In the genomic region with DNA sequence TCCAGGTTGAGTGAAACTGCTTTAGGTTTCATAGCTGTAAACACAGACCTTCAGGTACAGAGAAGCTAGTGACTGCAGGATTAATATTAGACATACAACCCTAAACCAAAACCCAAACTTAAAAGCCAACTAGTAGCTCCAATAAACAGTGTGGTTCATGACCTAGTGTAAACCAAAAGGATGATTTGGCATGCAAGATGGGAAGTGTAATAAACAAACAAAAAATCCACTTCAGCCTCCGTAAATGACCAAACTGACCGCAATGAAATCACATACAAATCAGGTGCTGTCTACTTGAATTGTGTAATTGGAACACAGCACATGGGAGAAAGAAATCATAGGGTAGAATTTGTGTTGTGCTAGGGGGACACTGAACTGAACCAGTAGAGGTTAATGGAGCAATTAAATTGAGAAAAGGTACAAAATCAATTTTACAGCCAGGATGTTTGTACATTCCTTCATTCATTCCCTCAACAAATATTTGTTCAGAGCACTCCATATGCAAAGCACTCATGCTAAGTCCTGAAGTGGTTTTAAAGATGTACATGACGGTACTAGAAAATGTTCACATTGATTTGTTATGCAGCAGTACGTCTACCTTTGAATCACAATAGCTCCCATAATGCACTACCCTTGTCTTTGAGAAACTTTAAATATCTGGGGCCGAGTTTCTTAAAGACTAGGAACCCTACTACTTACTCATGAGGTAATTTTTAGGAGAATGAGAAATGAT, we compare ENCODE assay signal across 2 cellular contexts.
TF ChIP-seq lines count a peak whose summit lies in the region.

No MANE protein-coding gene starts in this region.

TF ChIP-seq in liver, 16 proteins besides CTCF, POLR2A, EP300 and RAD21:
- TF ChIP-seq FOXA1 (IDR thresholded peaks at IDR 0.05), result no peak
- no peak for TF ChIP-seq NR2F2 (IDR thresholded peaks at IDR 0.05)
- TF ChIP-seq, protein P1, sequence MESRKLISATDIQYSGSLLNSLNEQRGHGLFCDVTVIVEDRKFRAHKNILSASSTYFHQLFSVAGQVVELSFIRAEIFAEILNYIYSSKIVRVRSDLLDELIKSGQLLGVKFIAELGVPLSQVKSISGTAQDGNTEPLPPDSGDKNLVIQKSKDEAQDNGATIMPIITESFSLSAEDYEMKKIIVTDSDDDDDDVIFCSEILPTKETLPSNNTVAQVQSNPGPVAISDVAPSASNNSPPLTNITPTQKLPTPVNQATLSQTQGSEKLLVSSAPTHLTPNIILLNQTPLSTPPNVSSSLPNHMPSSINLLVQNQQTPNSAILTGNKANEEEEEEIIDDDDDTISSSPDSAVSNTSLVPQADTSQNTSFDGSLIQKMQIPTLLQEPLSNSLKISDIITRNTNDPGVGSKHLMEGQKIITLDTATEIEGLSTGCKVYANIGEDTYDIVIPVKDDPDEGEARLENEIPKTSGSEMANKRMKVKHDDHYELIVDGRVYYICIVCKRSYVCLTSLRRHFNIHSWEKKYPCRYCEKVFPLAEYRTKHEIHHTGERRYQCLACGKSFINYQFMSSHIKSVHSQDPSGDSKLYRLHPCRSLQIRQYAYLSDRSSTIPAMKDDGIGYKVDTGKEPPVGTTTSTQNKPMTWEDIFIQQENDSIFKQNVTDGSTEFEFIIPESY (IDR thresholded peaks at IDR 0.05), result no peak
- no peak for TF ChIP-seq HNF4G (IDR thresholded peaks at IDR 0.05)
- TF ChIP-seq, protein P2, sequence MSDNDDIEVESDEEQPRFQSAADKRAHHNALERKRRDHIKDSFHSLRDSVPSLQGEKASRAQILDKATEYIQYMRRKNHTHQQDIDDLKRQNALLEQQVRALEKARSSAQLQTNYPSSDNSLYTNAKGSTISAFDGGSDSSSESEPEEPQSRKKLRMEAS (IDR thresholded peaks at IDR 0.05), result no peak
- no peak for TF ChIP-seq SP1 (IDR thresholded peaks at IDR 0.05)
- TF ChIP-seq TAF1 (conservative IDR thresholded peaks at IDR 0.05), result no peak
- TF ChIP-seq HNF4A (conservative IDR thresholded peaks at IDR 0.05), result peak in 1 of 2 donors; percentile 28
- no peak for TF ChIP-seq GABPA (IDR thresholded peaks at IDR 0.05 in 1 of 2, conservative IDR thresholded peaks at IDR 0.05 in 1 of 2)
- TF ChIP-seq EGR1 (IDR thresholded peaks at IDR 0.05; ENCODE audit: low read depth in 2 of 2), result no peak
- TF ChIP-seq JUND (IDR thresholded peaks at IDR 0.05), result no peak
- TF ChIP-seq RXRA (IDR thresholded peaks at IDR 0.05), result peak; percentile 22 to 50
- TF ChIP-seq FOXA2 (IDR thresholded peaks at IDR 0.05), result peak; percentile 21

TF ChIP-seq in HepG2, 621 proteins besides CTCF, POLR2A, EP300 and RAD21:
- no peak for TF ChIP-seq ZNF510 (CRISPR knock-in tag; IDR thresholded peaks at IDR 0.05; ENCODE audit: low read depth)
- no peak for TF ChIP-seq SRF (IDR thresholded peaks at IDR 0.05; ENCODE audit: low read depth, low read length)
- no peak for TF ChIP-seq SCMH1 (CRISPR knock-in tag; IDR thresholded peaks at IDR 0.05; ENCODE audit: borderline replicate concordance)
- TF ChIP-seq ZNF101 (CRISPR knock-in tag; IDR thresholded peaks at IDR 0.05; ENCODE audit: borderline replicate concordance, low read depth), result no peak
- TF ChIP-seq, protein P3, sequence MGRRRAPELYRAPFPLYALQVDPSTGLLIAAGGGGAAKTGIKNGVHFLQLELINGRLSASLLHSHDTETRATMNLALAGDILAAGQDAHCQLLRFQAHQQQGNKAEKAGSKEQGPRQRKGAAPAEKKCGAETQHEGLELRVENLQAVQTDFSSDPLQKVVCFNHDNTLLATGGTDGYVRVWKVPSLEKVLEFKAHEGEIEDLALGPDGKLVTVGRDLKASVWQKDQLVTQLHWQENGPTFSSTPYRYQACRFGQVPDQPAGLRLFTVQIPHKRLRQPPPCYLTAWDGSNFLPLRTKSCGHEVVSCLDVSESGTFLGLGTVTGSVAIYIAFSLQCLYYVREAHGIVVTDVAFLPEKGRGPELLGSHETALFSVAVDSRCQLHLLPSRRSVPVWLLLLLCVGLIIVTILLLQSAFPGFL (CRISPR knock-in tag; IDR thresholded peaks at IDR 0.05), result no peak
- TF ChIP-seq ELF1 (CRISPR knock-in tag; IDR thresholded peaks at IDR 0.05), result no peak
- no peak for TF ChIP-seq TBP (CRISPR knock-in tag; IDR thresholded peaks at IDR 0.05)
- TF ChIP-seq, protein P4, sequence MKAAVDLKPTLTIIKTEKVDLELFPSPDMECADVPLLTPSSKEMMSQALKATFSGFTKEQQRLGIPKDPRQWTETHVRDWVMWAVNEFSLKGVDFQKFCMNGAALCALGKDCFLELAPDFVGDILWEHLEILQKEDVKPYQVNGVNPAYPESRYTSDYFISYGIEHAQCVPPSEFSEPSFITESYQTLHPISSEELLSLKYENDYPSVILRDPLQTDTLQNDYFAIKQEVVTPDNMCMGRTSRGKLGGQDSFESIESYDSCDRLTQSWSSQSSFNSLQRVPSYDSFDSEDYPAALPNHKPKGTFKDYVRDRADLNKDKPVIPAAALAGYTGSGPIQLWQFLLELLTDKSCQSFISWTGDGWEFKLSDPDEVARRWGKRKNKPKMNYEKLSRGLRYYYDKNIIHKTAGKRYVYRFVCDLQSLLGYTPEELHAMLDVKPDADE (CRISPR knock-in tag; IDR thresholded peaks at IDR 0.05), result no peak
- TF ChIP-seq POGZ (CRISPR knock-in tag; IDR thresholded peaks at IDR 0.05), result no peak
- TF ChIP-seq ZNF263 (CRISPR knock-in tag; IDR thresholded peaks at IDR 0.05), result no peak
- no peak for TF ChIP-seq SRSF9 (IDR thresholded peaks at IDR 0.05; ENCODE audit: borderline replicate concordance, insufficient read depth, low read depth, low read length, poor library complexity, severe bottlenecking)
TF ChIP-seq in HepG2: peak in this region for 0.
